ENCODE assay signal across 19 cellular contexts in the genomic region with DNA sequence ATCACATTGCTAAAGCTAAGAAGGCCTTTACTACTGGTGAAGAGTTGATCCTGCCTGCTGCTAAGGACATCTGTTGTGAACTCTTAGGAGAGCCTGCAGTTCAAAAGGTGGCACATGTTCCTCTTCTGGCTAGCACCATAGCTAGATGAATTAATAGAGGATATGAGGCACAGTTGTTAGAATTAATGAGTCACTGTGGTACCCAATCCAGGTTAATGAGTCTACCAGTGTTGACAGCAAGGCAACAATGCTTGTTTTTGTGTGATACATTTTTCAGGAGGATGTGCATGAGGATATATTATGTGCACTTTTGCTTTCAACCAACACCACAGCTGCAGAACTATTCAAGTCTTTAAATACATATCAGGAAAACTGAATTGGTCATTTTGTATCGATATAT. TPM values are rescaled to one million over a fixed set of nuclear protein-coding genes. Genes with fewer than 3 reads are reported as not detected.
DNase-seq lines count a peak whose midpoint lies in the region; ATAC-seq lines count a peak whose summit lies in the region.
"Had no signal": no experiment of that assay in that cellular context is flagged by ENCODE, and none has a peak within 500 bp of the region (broad histone marks: within the 10 kb centered on the region; RNA-seq: fewer than 3 reads in every experiment).

No MANE protein-coding gene starts in this region.

- no peak overlapping the region for H3K4me3 Mint-ChIP-seq in activated T-cell treated with anti-CD3 and anti-CD28 coated beads, Interleukin-2, amount 50 U/mL, for 72 hours
- H3K4me3 Mint-ChIP-seq: effector memory CD8-positive, alpha-beta T cell; neural crest cell had no signal

- DNase-seq in activated T-cell treated with anti-CD3 and anti-CD28 coated beads, Interleukin-2, amount 50 U/mL, for 72 hours: no peak
- no peak for DNase-seq in activated T-cell treated with anti-CD3 and anti-CD28 coated beads for 4 hours
- DNase-seq in NCI-H524 treated with DMSO at 0.1 percent for 48 hours (lab: John Stamatoyannopoulos, UW): peak; percentile 5
- DNase-seq in kidney tubule cell (ENCODE audit: low spot score): peak; percentile 26
- DNase-seq in SHP77 treated with DMSO at 0.1 percent for 48 hours (lab: John Stamatoyannopoulos, UW): no peak
- DNase-seq in MV-4-11 (lab: John Stamatoyannopoulos, UW): no peak
- no peak for DNase-seq in stimulated activated naive CD4-positive, alpha-beta T cell treated with Interleukin-2 at 50 U/mL for 16 hours (lab: John Stamatoyannopoulos, UW)
- DNase-seq: ACHN; activated gamma-delta T cell treated with Interleukin-2 at 50 U/mL for 16 hours; C1 segment of cervical spinal cord; effector memory CD8-positive, alpha-beta T cell; left ventricle myocardium inferior; mucosa of descending colon; NCI-H1105 treated with DMSO at 0.1 percent for 48 hours; NCI-H69; psoas muscle; SHP77 had no signal

- peaks cover 11 to 55% of the 10 kb centered on the region in 2 donors for H3K36me3 Mint-ChIP-seq in activated T-cell treated with anti-CD3 and anti-CD28 coated beads, Interleukin-2, amount 50 U/mL, for 72 hours (ENCODE audit: insufficient read depth in 2 of 2)

- peaks cover 0 to 1% of the 10 kb centered on the region in 2 donors for H3K9me3 Mint-ChIP-seq in activated T-cell treated with anti-CD3 and anti-CD28 coated beads, Interleukin-2, amount 50 U/mL, for 72 hours
- H3K9me3 Mint-ChIP-seq: effector memory CD8-positive, alpha-beta T cell; neural crest cell had no signal

- H3K27me3 Mint-ChIP-seq in activated T-cell treated with anti-CD3 and anti-CD28 coated beads, Interleukin-2, amount 50 U/mL, for 72 hours (ENCODE audit: low read depth): no peaks in the 10 kb centered on the region
- H3K27me3 Mint-ChIP-seq: effector memory CD8-positive, alpha-beta T cell had no signal

- peak overlapping the region; percentile 80 for H3K27ac Mint-ChIP-seq in activated T-cell treated with anti-CD3 and anti-CD28 coated beads, Interleukin-2, amount 50 U/mL, for 72 hours

- peak; percentile 22 to 26 for ATAC-seq in activated T-cell treated with anti-CD3 and anti-CD28 coated beads, Interleukin-2, amount 50 U/mL, for 72 hours (replicated peaks in 1 of 2)
- ATAC-seq in GM21786 (IDR thresholded peaks at IDR 0.05; ENCODE audit: unreplicated experiment): peak; percentile 45
- ATAC-seq: effector memory CD8-positive, alpha-beta T cell; mucosa of descending colon had no signal

- peaks cover 46% of the 10 kb centered on the region for H3K4me1 Mint-ChIP-seq in activated T-cell treated with anti-CD3 and anti-CD28 coated beads, Interleukin-2, amount 50 U/mL, for 72 hours (ENCODE audit: low read depth)

RNA-seq across cellular contexts. Expression of gene C11orf58, which starts 12.0 kb away (rescaled TPM):
- 100 to 1,000 TPM; 143 TPM for total RNA-seq in activated T-cell treated with anti-CD3 and anti-CD28 coated beads, Interleukin-2, amount 50 U/mL, for 72 hours

Comparison
In these comparisons a context has a peak if more than half of its experiments do, and no peak if none do; other contexts are left out.
1. DNase-seq: peak in NCI-H524 treated with DMSO at 0.1 percent for 48 hours (single experiment) and kidney tubule cell (single experiment); none in activated T-cell treated with anti-CD3 and anti-CD28 coated beads, Interleukin-2, amount 50 U/mL, for 72 hours (0 of 2), activated T-cell treated with anti-CD3 and anti-CD28 coated beads for 4 hours (single experiment), SHP77 treated with DMSO at 0.1 percent for 48 hours (single experiment), MV-4-11 (single experiment) and stimulated activated naive CD4-positive, alpha-beta T cell treated with Interleukin-2 at 50 U/mL for 16 hours (single experiment).